In genomic region chr7:3107889-3108570, GRCh38 we compare ENCODE assay signal across 20 cellular contexts.
DNase-seq lines count a peak whose midpoint lies in the region; ATAC-seq and TF ChIP-seq lines count a peak whose summit lies in the region.
"Had no signal": no experiment of that assay in that cellular context is flagged by ENCODE, and none has a peak within 500 bp of the region (broad histone marks: within the 10 kb centered on the region; RNA-seq: fewer than 3 reads in every experiment).

No MANE protein-coding gene starts in this region.

- H2AFZ ChIP-seq in Karpas-422 (ENCODE audit: low read length) = no peak overlapping the region
- no peak overlapping the region for H2AFZ ChIP-seq in smooth muscle cell (ENCODE audit: low read depth)

- 90% methylated on average over 8 of the region's 8 CpGs for WGBS in smooth muscle cell (ENCODE audit: low lambda C conversion rate)

- H3K9me2 ChIP-seq in Karpas-422 (replicated peaks; ENCODE audit: insufficient read depth, low read length) = no peaks in the 10 kb centered on the region

- H3K4me3 Mint-ChIP-seq in activated naive CD8-positive, alpha-beta T cell treated with anti-CD3 and anti-CD28 coated beads, Interleukin-2, amount 50 U/mL, for 24 hours = no peak overlapping the region
- H3K4me3 Mint-ChIP-seq in type B pancreatic cell = peak overlapping the region; percentile 50

- peaks cover 86% of the 10 kb centered on the region for H3K4me1 Mint-ChIP-seq in activated naive CD8-positive, alpha-beta T cell treated with anti-CD3 and anti-CD28 coated beads, Interleukin-2, amount 50 U/mL, for 24 hours
- peaks cover 13% of the 10 kb centered on the region for H3K4me1 Mint-ChIP-seq in type B pancreatic cell (ENCODE audit: unreplicated experiment)

- H3K9me3 Mint-ChIP-seq in activated naive CD8-positive, alpha-beta T cell treated with anti-CD3 and anti-CD28 coated beads, Interleukin-2, amount 50 U/mL, for 24 hours = peaks cover 10% of the 10 kb centered on the region
- peaks cover 9% of the 10 kb centered on the region for H3K9me3 Mint-ChIP-seq in type B pancreatic cell

- no peak overlapping the region for H3K27ac ChIP-seq in Karpas-422 (ENCODE audit: low read length)
- H3K27ac ChIP-seq in smooth muscle cell (ENCODE audit: low read depth) = no peak overlapping the region
- H3K27ac ChIP-seq: adrenal gland, heart left ventricle had no signal

- H3K27me3 ChIP-seq in Karpas-422 (ENCODE audit: low read length) (no peaks in the 10 kb centered on the region), smooth muscle cell (ENCODE audit: low read depth) (no peaks in the 10 kb centered on the region)
- H3K27me3 ChIP-seq: adrenal gland had no signal

- H3K9ac ChIP-seq in Karpas-422 (ENCODE audit: low read length) (no peak overlapping the region), smooth muscle cell (ENCODE audit: low read depth) (no peak overlapping the region)

- H3K79me2 ChIP-seq in Karpas-422 (ENCODE audit: low read length) (no peaks in the 10 kb centered on the region), smooth muscle cell (ENCODE audit: low read depth) (no peaks in the 10 kb centered on the region)

- peak; percentile 61 for DNase-seq in activated effector memory CD4-positive, alpha-beta T cell treated with anti-CD3 and anti-CD28 coated beads, Interleukin-2, amount 50 U/mL, for 16 hours
- no peak for DNase-seq in activated effector memory CD4-positive, alpha-beta T cell treated with Interleukin-2 at 50 U/mL for 16 hours
- DNase-seq in NCI-H460 (ENCODE audit: extremely low read depth, low read depth) = peak; percentile 31
- DNase-seq in activated naive CD8-positive, alpha-beta T cell treated with anti-CD3 and anti-CD28 coated beads, Interleukin-2, amount 50 U/mL, for 24 hours = no peak
- DNase-seq in type B pancreatic cell (ENCODE audit: extremely low spot score, unreplicated experiment) = no peak
- DNase-seq in NCI-H2107 treated with DMSO at 0.1 percent for 48 hours (lab: John Stamatoyannopoulos, UW; ENCODE audit: unreplicated experiment) = no peak
- DNase-seq in Karpas-422 = no peak
- no peak for DNase-seq in smooth muscle cell (lab: John Stamatoyannopoulos, UW; ENCODE audit: unreplicated experiment)
- DNase-seq: activated CD4-positive, CD25-positive, alpha-beta regulatory T cell; adrenal gland; caudate nucleus; GDM1; HCEC 1CT; heart left ventricle; left ventricle myocardium superior; NCI-H1048; NCI-H2081; NCI-H526; stimulated activated CD4-positive, alpha-beta T cell treated with anti-CD3 and anti-CD28 coated beads, Interleukin-15, amount 100 ng/mL, for 24 hours; stimulated activated naive CD4-positive, alpha-beta T cell had no signal

- no peak overlapping the region for H3K4me3 ChIP-seq in Karpas-422 (ENCODE audit: low read length)
- H3K4me3 ChIP-seq in smooth muscle cell = no peak overlapping the region
- H3K4me3 ChIP-seq: adrenal gland, heart left ventricle had no signal

- no peaks in the 10 kb centered on the region for H3F3A ChIP-seq in smooth muscle cell (ENCODE audit: low read depth)

- H3K36me3 ChIP-seq in Karpas-422 (ENCODE audit: insufficient read depth, low read length) = no peaks in the 10 kb centered on the region
- H3K36me3 ChIP-seq in smooth muscle cell (ENCODE audit: low read depth) = no peaks in the 10 kb centered on the region
- H3K36me3 ChIP-seq: adrenal gland, heart left ventricle had no signal

- H4K20me1 ChIP-seq in Karpas-422 (ENCODE audit: insufficient read depth, low read depth, low read length) = no peaks in the 10 kb centered on the region
- no peaks in the 10 kb centered on the region for H4K20me1 ChIP-seq in smooth muscle cell (ENCODE audit: low read depth)

- peaks cover 2% of the 10 kb centered on the region for H3K27me3 Mint-ChIP-seq in activated naive CD8-positive, alpha-beta T cell treated with anti-CD3 and anti-CD28 coated beads, Interleukin-2, amount 50 U/mL, for 24 hours
- peaks cover 5% of the 10 kb centered on the region for H3K27me3 Mint-ChIP-seq in type B pancreatic cell

- H3K27ac Mint-ChIP-seq in activated naive CD8-positive, alpha-beta T cell treated with anti-CD3 and anti-CD28 coated beads, Interleukin-2, amount 50 U/mL, for 24 hours = peak overlapping the region; percentile 19
- H3K27ac Mint-ChIP-seq in type B pancreatic cell = peak overlapping the region; percentile 89

- ATAC-seq in activated naive CD8-positive, alpha-beta T cell treated with anti-CD3 and anti-CD28 coated beads, Interleukin-2, amount 50 U/mL, for 24 hours = no peak
- ATAC-seq: heart left ventricle, left ventricle myocardium superior had no signal

- H3K4me1 ChIP-seq in Karpas-422 (ENCODE audit: low read length) (peaks cover 2% of the 10 kb centered on the region; the same call in 1 of the 2 replicates), smooth muscle cell (ENCODE audit: low read depth) (no peaks in the 10 kb centered on the region)
- H3K4me1 ChIP-seq: adrenal gland, heart left ventricle had no signal

- H3K4me2 ChIP-seq in Karpas-422 (ENCODE audit: low read depth, low read length, poor library complexity, severe bottlenecking) = no peak overlapping the region
- H3K4me2 ChIP-seq in smooth muscle cell = no peak overlapping the region

- H3K9me3 ChIP-seq in Karpas-422 (ENCODE audit: low read length) = no peaks in the 10 kb centered on the region
- H3K9me3 ChIP-seq in smooth muscle cell (replicated peaks; ENCODE audit: low read depth) = no peaks in the 10 kb centered on the region
- H3K9me3 ChIP-seq: adrenal gland had no signal

- peaks cover 12% of the 10 kb centered on the region for H3K36me3 Mint-ChIP-seq in activated naive CD8-positive, alpha-beta T cell treated with anti-CD3 and anti-CD28 coated beads, Interleukin-2, amount 50 U/mL, for 24 hours (ENCODE audit: low read depth)
- H3K36me3 Mint-ChIP-seq in type B pancreatic cell = no peaks in the 10 kb centered on the region

- TF ChIP-seq CTCF in type B pancreatic cell (conservative IDR thresholded peaks at IDR 0.05) (no peak), smooth muscle cell (IDR thresholded peaks at IDR 0.05; ENCODE audit: borderline replicate concordance, insufficient read depth, poor library complexity, severe bottlenecking) (no peak)

Comparison
In these comparisons a context has a peak if more than half of its experiments do, and no peak if none do; other contexts are left out.
1. DNase-seq: peak in activated effector memory CD4-positive, alpha-beta T cell treated with anti-CD3 and anti-CD28 coated beads, Interleukin-2, amount 50 U/mL, for 16 hours (single experiment) and NCI-H460 (single experiment); none in activated effector memory CD4-positive, alpha-beta T cell treated with Interleukin-2 at 50 U/mL for 16 hours (single experiment), activated naive CD8-positive, alpha-beta T cell treated with anti-CD3 and anti-CD28 coated beads, Interleukin-2, amount 50 U/mL, for 24 hours (single experiment), type B pancreatic cell (single experiment), NCI-H2107 treated with DMSO at 0.1 percent for 48 hours (single experiment), Karpas-422 (single experiment) and smooth muscle cell (single experiment).